8 cellular contexts compared by ENCODE assay signal in the genomic region with DNA sequence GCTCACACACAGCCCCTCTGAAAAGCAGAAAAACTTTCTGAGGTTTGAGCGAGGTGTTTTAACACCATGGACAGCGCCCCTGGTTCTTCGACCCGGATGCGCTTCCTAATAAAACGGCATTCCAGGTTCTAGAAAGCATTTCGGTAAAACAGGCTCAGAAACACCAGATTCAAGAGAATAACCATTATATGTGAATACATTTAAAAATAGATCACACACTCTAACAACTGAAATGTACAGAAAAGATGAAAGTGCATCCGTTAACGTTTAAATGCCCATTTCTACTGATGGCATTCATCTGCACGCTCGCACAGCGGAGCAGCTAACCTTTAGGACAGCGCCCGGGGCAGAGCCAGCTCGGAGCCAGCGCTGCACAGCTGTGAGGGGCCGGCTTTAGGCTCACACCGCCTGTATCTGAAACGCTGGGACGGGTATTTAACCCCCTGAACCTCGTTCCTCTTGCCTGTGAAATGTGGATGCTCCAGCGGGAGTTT. TPM values are rescaled to one million over a fixed set of nuclear protein-coding genes. Genes with fewer than 3 reads are reported as not detected.
DNase-seq lines count a peak whose midpoint lies in the region; ATAC-seq, FAIRE-seq and TF ChIP-seq lines count a peak whose summit lies in the region.

No MANE protein-coding gene starts in this region.

- H2AFZ ChIP-seq in parathyroid adenoma = peak overlapping the region; percentile 38

- H3K4me3 ChIP-seq in WI38 (ENCODE audit: low read depth, low read length) = peak overlapping the region; percentile 29
- peak overlapping the region; percentile 60 for H3K4me3 ChIP-seq in left ventricle myocardium inferior
- peak overlapping the region; percentile 44 for H3K4me3 ChIP-seq in parathyroid adenoma (ENCODE audit: low read depth, low read length)

- no peak for FAIRE-seq in GM12891 (lab: Jason Lieb, UNC)

- H3K4me2 ChIP-seq in parathyroid adenoma (ENCODE audit: low read length) = peak overlapping the region; percentile 87

- H3K36me3 ChIP-seq in left ventricle myocardium inferior = no peaks in the 10 kb centered on the region
- H3K36me3 ChIP-seq in parathyroid adenoma (ENCODE audit: control insufficient read depth, insufficient read depth, low read length) = no peaks in the 10 kb centered on the region

- no peaks in the 10 kb centered on the region for H3K79me2 ChIP-seq in parathyroid adenoma

- intact Hi-C loops in left ventricle myocardium inferior (cut with micrococcal nuclease) = no loop called here

- H3K9me3 ChIP-seq in left ventricle myocardium inferior (replicated peaks) (no peaks in the 10 kb centered on the region), parathyroid adenoma (ENCODE audit: control insufficient read depth, low read length) (no peaks in the 10 kb centered on the region)

- DNase-seq in GM04504 (ENCODE audit: low read depth) = peak; percentile 21
- no peak for DNase-seq in left ventricle myocardium inferior
- DNase-seq in GM12891 (ENCODE audit: insufficient read length, low spot score) = no peak
- DNase-seq in nucleus accumbens (lab: John Stamatoyannopoulos, UW) = no peak

- no peak for ATAC-seq in esophagus mucosa
- no peak for ATAC-seq in HG03025 (IDR thresholded peaks at IDR 0.05; ENCODE audit: low FRiP score, unreplicated experiment)

- no peak for TF ChIP-seq POLR2A in GM12891 (IDR thresholded peaks at IDR 0.05; ENCODE audit: low read depth, low read length)

- H3K4me1 ChIP-seq in left ventricle myocardium inferior = peaks cover 7% of the 10 kb centered on the region
- no peaks in the 10 kb centered on the region for H3K4me1 ChIP-seq in parathyroid adenoma

- no peak overlapping the region for H3K9ac ChIP-seq in parathyroid adenoma

- peaks cover 25% of the 10 kb centered on the region for H3K27me3 ChIP-seq in left ventricle myocardium inferior (ENCODE audit: low read depth)
- no peaks in the 10 kb centered on the region for H3K27me3 ChIP-seq in parathyroid adenoma (ENCODE audit: control insufficient read depth, insufficient read depth, low read length)

- H3K27ac ChIP-seq in left ventricle myocardium inferior (replicated peaks) = no peak overlapping the region
- no peak overlapping the region for H3K27ac ChIP-seq in parathyroid adenoma

- TF ChIP-seq CTCF in WI38 (IDR thresholded peaks at IDR 0.05; ENCODE audit: low read depth, low read length) (no peak), left ventricle myocardium inferior (IDR thresholded peaks at IDR 0.05; ENCODE audit: borderline replicate concordance) (peak; percentile 23), parathyroid adenoma (IDR thresholded peaks at IDR 0.05) (no peak)

TF ChIP-seq in GM12891, 5 proteins besides CTCF, POLR2A, EP300 and RAD21:
- TF ChIP-seq TAF1 (IDR thresholded peaks at IDR 0.05; ENCODE audit: low read depth, low read length) (no peak), POU2F2 (IDR thresholded peaks at IDR 0.05; ENCODE audit: low read depth, low read length) (no peak), POLR2AphosphoS5 (IDR thresholded peaks at IDR 0.05; ENCODE audit: low read depth, low read length) (no peak), PAX5 (IDR thresholded peaks at IDR 0.05; ENCODE audit: insufficient read depth, low read length, severe bottlenecking) (no peak), SPI1 (IDR thresholded peaks at IDR 0.05; ENCODE audit: low read depth, low read length) (no peak)

RNA-seq across cellular contexts. Expression of a gene that starts 26.3 kb away (rescaled TPM):
- total RNA-seq in left ventricle myocardium inferior (9.5 TPM), esophagus mucosa (13.0 TPM)
- polyA plus RNA-seq in GM12891 (2012; ENCODE audit: low read depth, missing spikeins) = 12.5 TPM

RNA-seq across cellular contexts. Expression of a gene that starts 53.7 kb away (rescaled TPM):
- 2.5 TPM for total RNA-seq in left ventricle myocardium inferior
- polyA plus RNA-seq in GM12891 (2012; ENCODE audit: low read depth, missing spikeins) = 8.2 TPM
- total RNA-seq in esophagus mucosa = 55.7 TPM

RNA-seq across cellular contexts. Expression of a gene that starts 54.1 kb away (rescaled TPM):
- total RNA-seq in left ventricle myocardium inferior (34.4 TPM), esophagus mucosa (43.0 TPM)
- 53.8 TPM for polyA plus RNA-seq in GM12891 (2012; ENCODE audit: low read depth, missing spikeins)

Comparison
In these comparisons a context has a peak if more than half of its experiments do, and no peak if none do; other contexts are left out.
1. RNA of a gene that starts 53.7 kb away (total RNA-seq): 55.7 TPM in esophagus mucosa (single experiment); 2.5 TPM in left ventricle myocardium inferior (single experiment); every median in the first group is over 10 times any median in the second.
2. Peak in every context shown above with its lines, with median percentiles within 50 percentile points of each other: H3K4me3 ChIP-seq.